Comparison of ENCODE assay signal across 17 cellular contexts in the genomic region with DNA sequence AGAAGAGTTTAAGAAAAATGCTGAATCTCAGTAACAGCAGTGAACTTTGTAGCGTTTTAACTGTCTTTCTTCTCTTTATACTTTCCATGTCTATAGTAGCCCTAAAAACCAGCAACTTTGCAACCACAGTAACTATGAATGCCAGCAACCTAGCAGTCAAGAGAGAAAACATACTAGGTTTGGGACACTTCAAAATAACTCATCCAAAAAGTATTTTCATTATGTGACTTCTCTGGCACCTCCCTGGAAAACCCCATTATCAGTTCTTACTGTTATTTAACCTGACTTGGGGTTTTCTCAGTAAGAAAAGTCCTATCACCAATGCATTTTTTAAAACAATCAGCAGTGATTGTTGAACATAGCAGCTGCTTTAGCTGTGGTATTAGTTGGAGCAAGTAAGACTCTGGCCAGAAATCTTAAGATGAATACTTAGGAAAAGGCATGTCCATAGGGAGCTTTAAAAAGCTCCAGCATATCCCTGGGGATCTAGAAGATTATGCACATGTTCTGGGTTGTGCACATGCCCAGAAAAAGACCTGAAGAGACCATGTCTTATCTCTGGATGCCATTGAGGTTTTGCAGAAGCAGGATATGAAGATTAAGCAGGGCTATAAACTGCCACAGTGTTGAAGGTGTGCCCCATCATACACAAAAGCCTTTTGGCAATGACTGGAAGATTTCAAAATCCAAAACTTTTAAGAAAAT.
"Had no signal": no experiment of that assay in that cellular context is flagged by ENCODE, and none has a peak within 500 bp of the region (broad histone marks: within the 10 kb centered on the region; RNA-seq: fewer than 3 reads in every experiment).

No MANE protein-coding gene starts in this region.

- H3K27me3 ChIP-seq: breast epithelium, sigmoid colon, upper lobe of left lung had no signal

- H3K36me3 ChIP-seq: breast epithelium, sigmoid colon, spleen, upper lobe of left lung had no signal

- H3K9me3 ChIP-seq: breast epithelium, sigmoid colon had no signal

- H3K27ac ChIP-seq: breast epithelium, sigmoid colon, spleen, upper lobe of left lung had no signal

- ATAC-seq: left colon; natural killer cell treated with Interleukin-12 subunit alpha and Interleukin-12 subunit beta and Interleukin-15 and Interleukin-18, amount 100 ng/mL, for 72 hours; WTC11 had no signal

- H3K4me3 ChIP-seq: breast epithelium, sigmoid colon, spleen, upper lobe of left lung had no signal

- H3K4me1 ChIP-seq: breast epithelium, sigmoid colon, spleen, upper lobe of left lung had no signal

- DNase-seq: activated gamma-delta T cell treated with Interleukin-2 at 50 U/mL for 16 hours; activated T-cell treated with anti-CD3 and anti-CD28 coated beads, Interleukin-2, amount 50 U/mL, for 1 hour; aorta; cerebellar nuclear complex; cortex of kidney; endodermal cell; left colon; retina; sigmoid colon; spleen; stimulated activated CD4-positive, alpha-beta T cell treated with anti-CD3 and anti-CD28 coated beads, Interleukin-4, amount 100 ng/mL, for 1 hour; stimulated activated naive CD4-positive, alpha-beta T cell; T-helper 9 cell; upper lobe of left lung had no signal
